2 cellular contexts compared by ENCODE assay signal in genomic region chr6:98044168-98044567, GRCh38.
TF ChIP-seq lines count a peak whose summit lies in the region.

No MANE protein-coding gene starts in this region.

TF ChIP-seq in GM23338, 12 proteins besides CTCF, POLR2A, EP300 and RAD21 (continued from another document):
- TF ChIP-seq ZNF462 (CRISPR knock-in tag; IDR thresholded peaks at IDR 0.05) (no peak), EZH2 (IDR thresholded peaks at IDR 0.05; ENCODE audit: low read depth, unreplicated experiment) (no peak), STAT1 (IDR thresholded peaks at IDR 0.05; ENCODE audit: unreplicated experiment) (no peak), JUNB (IDR thresholded peaks at IDR 0.05; ENCODE audit: unreplicated experiment) (no peak), ETS1 (IDR thresholded peaks at IDR 0.05) (no peak), POLR2AphosphoS5 (IDR thresholded peaks at IDR 0.05; ENCODE audit: low read depth) (no peak), NANOG (IDR thresholded peaks at IDR 0.05; ENCODE audit: borderline replicate concordance) (no peak), EZH2phosphoT487 (IDR thresholded peaks at IDR 0.05; ENCODE audit: unreplicated experiment) (no peak), ZNF114 (CRISPR knock-in tag; IDR thresholded peaks at IDR 0.05) (no peak)

TF ChIP-seq in HepG2, 621 proteins besides CTCF, POLR2A, EP300 and RAD21 (continued from another document):
- no peak for TF ChIP-seq ZBTB34 (CRISPR knock-in tag; IDR thresholded peaks at IDR 0.05)
- no peak for TF ChIP-seq TAF15 (IDR thresholded peaks at IDR 0.05; ENCODE audit: low read depth, low read length, poor library complexity, severe bottlenecking)
- no peak for TF ChIP-seq KDM6A (CRISPR knock-in tag; IDR thresholded peaks at IDR 0.05; ENCODE audit: low read depth)
- no peak for TF ChIP-seq ZBTB1 (CRISPR knock-in tag; IDR thresholded peaks at IDR 0.05; ENCODE audit: borderline replicate concordance)
